In genomic region chr12:230925-231671, GRCh38 we compare ENCODE assay signal across 15 cellular contexts. TPM values are rescaled to one million over a fixed set of nuclear protein-coding genes. Genes with fewer than 3 reads are reported as not detected.
DNase-seq lines count a peak whose midpoint lies in the region; ATAC-seq and TF ChIP-seq lines count a peak whose summit lies in the region.
"Had no signal": no experiment of that assay in that cellular context is flagged by ENCODE, and none has a peak within 500 bp of the region (broad histone marks: within the 10 kb centered on the region; RNA-seq: fewer than 3 reads in every experiment).

No MANE protein-coding gene starts in this region.

- peaks cover 15% of the 10 kb centered on the region for H3K27me3 Mint-ChIP-seq in activated naive CD4-positive, alpha-beta T cell treated with anti-CD3 and anti-CD28 coated beads, Interleukin-2, amount 10 ng/mL, durations not matched to agents 7 days and 5 days
- H3K27me3 Mint-ChIP-seq in CD14-positive monocyte (ENCODE audit: low read depth in 3 of 3), result peaks cover 7 to 12% (median 8%) of the 10 kb centered on the region in 3 donors

- DNase-seq in activated naive CD4-positive, alpha-beta T cell treated with anti-CD3 and anti-CD28 coated beads, Interleukin-2, amount 10 ng/mL, durations not matched to agents 7 days and 5 days, result peak; percentile 12
- DNase-seq in activated naive CD4-positive, alpha-beta T cell treated with anti-CD3 and anti-CD28 coated beads, Interleukin-2, amount 50 U/mL, for 16 hours, result no peak
- peak; percentile 51 for DNase-seq in ecto neural progenitor cell (ENCODE audit: low spot score)
- DNase-seq in nucleus accumbens (lab: John Stamatoyannopoulos, UW), result peak in 42 of 56 donors; percentile 13 to 69 (median 38)
- DNase-seq in DMS114 treated with DMSO at 0.1 percent for 48 hours (lab: John Stamatoyannopoulos, UW; ENCODE audit: unreplicated experiment), result no peak
- DNase-seq in CD14-positive monocyte (ENCODE audit: low spot score), result no peak
- no peak for DNase-seq in NCI-H345 (lab: John Stamatoyannopoulos, UW)
- DNase-seq: activated naive CD4-positive, alpha-beta T cell treated with Interleukin-2 at 50 U/mL for 16 hours; CD4-positive, CD25-positive, alpha-beta regulatory T cell; effector memory CD8-positive, alpha-beta T cell; Right ventricle myocardium superior; T-helper 17 cell had no signal

- TF ChIP-seq CTCF in CD14-positive monocyte (IDR thresholded peaks at IDR 0.05), result no peak

- H3K4me1 Mint-ChIP-seq in activated naive CD4-positive, alpha-beta T cell treated with anti-CD3 and anti-CD28 coated beads, Interleukin-2, amount 10 ng/mL, durations not matched to agents 7 days and 5 days, result no peaks in the 10 kb centered on the region
- no peaks in the 10 kb centered on the region for H3K4me1 Mint-ChIP-seq in CD14-positive monocyte
- H3K4me1 Mint-ChIP-seq: CD4-positive, CD25-positive, alpha-beta regulatory T cell had no signal

- no peak overlapping the region for H3K4me3 Mint-ChIP-seq in activated naive CD4-positive, alpha-beta T cell treated with anti-CD3 and anti-CD28 coated beads, Interleukin-2, amount 10 ng/mL, durations not matched to agents 7 days and 5 days
- H3K4me3 Mint-ChIP-seq in CD14-positive monocyte, result no peak overlapping the region
- H3K4me3 Mint-ChIP-seq: CD4-positive, CD25-positive, alpha-beta regulatory T cell; effector memory CD8-positive, alpha-beta T cell; T-helper 17 cell had no signal

- CTCF ChIA-PET in activated naive CD4-positive, alpha-beta T cell treated with anti-CD3 and anti-CD28 coated beads, Interleukin-2, amount 10 ng/mL, durations not matched to agents 7 days and 5 days (lab: Charles Lee), result interaction anchor here (1.1 to 1.2 kb wide), 2 partner anchors 10 to 11 kb away, joined by 3 to 5 read pairs; no protein-coding TSS in a partner anchor

- no peak overlapping the region for H3K27ac Mint-ChIP-seq in activated naive CD4-positive, alpha-beta T cell treated with anti-CD3 and anti-CD28 coated beads, Interleukin-2, amount 10 ng/mL, durations not matched to agents 7 days and 5 days
- no peak overlapping the region for H3K27ac Mint-ChIP-seq in CD14-positive monocyte
- H3K27ac Mint-ChIP-seq: effector memory CD8-positive, alpha-beta T cell; T-helper 17 cell had no signal

- H3K9me3 Mint-ChIP-seq in activated naive CD4-positive, alpha-beta T cell treated with anti-CD3 and anti-CD28 coated beads, Interleukin-2, amount 10 ng/mL, durations not matched to agents 7 days and 5 days, result peaks cover 10% of the 10 kb centered on the region
- H3K9me3 Mint-ChIP-seq in CD14-positive monocyte, result peaks cover 8 to 17% (median 15%) of the 10 kb centered on the region in 7 donors

- no peaks in the 10 kb centered on the region for H3K36me3 Mint-ChIP-seq in activated naive CD4-positive, alpha-beta T cell treated with anti-CD3 and anti-CD28 coated beads, Interleukin-2, amount 10 ng/mL, durations not matched to agents 7 days and 5 days
- H3K36me3 Mint-ChIP-seq in CD14-positive monocyte, result no peaks in the 10 kb centered on the region
- H3K36me3 Mint-ChIP-seq: CD4-positive, CD25-positive, alpha-beta regulatory T cell had no signal

- no peak for ATAC-seq in GM18867 (IDR thresholded peaks at IDR 0.05; ENCODE audit: unreplicated experiment)
- ATAC-seq: A549; effector memory CD8-positive, alpha-beta T cell; HCT116; T-helper 17 cell had no signal

- intact Hi-C loops in CD14-positive monocyte (cut with micrococcal nuclease), result no loop called here

RNA-seq across cellular contexts. Expression of gene SLC6A12, which starts 17.1 kb away (rescaled TPM):
- polyA plus RNA-seq in CD14-positive monocyte, result 1 to 10 TPM; 5.7 to 8.0 TPM
- polyA plus RNA-seq: CD4-positive, CD25-positive, alpha-beta regulatory T cell had no signal

RNA-seq across cellular contexts. Expression of gene SLC6A13, which starts 31.5 kb away (rescaled TPM):
- polyA plus RNA-seq in CD14-positive monocyte, result not detected
- polyA plus RNA-seq: CD4-positive, CD25-positive, alpha-beta regulatory T cell had no signal

Comparison
In these comparisons a context has a peak if more than half of its experiments do, and no peak if none do; other contexts are left out.
1. DNase-seq: peak in activated naive CD4-positive, alpha-beta T cell treated with anti-CD3 and anti-CD28 coated beads, Interleukin-2, amount 10 ng/mL, durations not matched to agents 7 days and 5 days (single experiment), ecto neural progenitor cell (single experiment) and nucleus accumbens (42 of 56); none in activated naive CD4-positive, alpha-beta T cell treated with anti-CD3 and anti-CD28 coated beads, Interleukin-2, amount 50 U/mL, for 16 hours (single experiment), DMS114 treated with DMSO at 0.1 percent for 48 hours (single experiment), CD14-positive monocyte (single experiment) and NCI-H345 (single experiment).